ENCODE assay signal across 25 cellular contexts in genomic region chr11:94657629-94658028, GRCh38.
DNase-seq lines count a peak whose midpoint lies in the region; FAIRE-seq and TF ChIP-seq lines count a peak whose summit lies in the region.
"Had no signal": no experiment of that assay in that cellular context is flagged by ENCODE, and none has a peak within 500 bp of the region (broad histone marks: within the 10 kb centered on the region; RNA-seq: fewer than 3 reads in every experiment).

No MANE protein-coding gene starts in this region.

- peak overlapping the region; percentile 89 for H2BK5ac ChIP-seq in H1 (ENCODE audit: low read depth, low read length)

- H4K8ac ChIP-seq in H1 (ENCODE audit: extremely low read depth, insufficient read depth, low read length), result no peak overlapping the region

- H3K14ac ChIP-seq in H1 (ENCODE audit: insufficient read length), result no peak overlapping the region

- H3K56ac ChIP-seq in H1 (replicated peaks; ENCODE audit: insufficient read length, low read depth, low read length), result no peak overlapping the region

- H3K27me3 ChIP-seq in HUES48 (ENCODE audit: control insufficient read depth, insufficient read depth, low read length) (no peaks in the 10 kb centered on the region), H1 (replicated peaks in 1 of 4; ENCODE audit: control insufficient read depth in 3 of 4, extremely low read depth in 1 of 4, insufficient read depth in 3 of 4, low read length in 3 of 4) (no peaks in the 10 kb centered on the region), prostate gland (replicated peaks; ENCODE audit: insufficient read depth) (no peaks in the 10 kb centered on the region)
- H3K27me3 ChIP-seq: SJSA1 had no signal

- peak overlapping the region; percentile 94; the same call in 1 of the 2 replicates for H3K18ac ChIP-seq in H1 (ENCODE audit: extremely low read depth, low read length)

- no peak for DNase-seq in H1 (ENCODE audit: low read depth in 1 of 2, low spot score in 2 of 2)
- DNase-seq in prostate gland (ENCODE audit: low spot score), result no peak
- no peak for DNase-seq in 8988T
- DNase-seq in epidermal melanocyte (ENCODE audit: insufficient read length, low spot score), result no peak
- DNase-seq in foreskin melanocyte, result no peak
- no peak for DNase-seq in cerebellar cortex (ENCODE audit: low spot score)
- DNase-seq: CD8-positive, alpha-beta memory T cell; DMS 273 treated with DMSO at 0.1 percent for 48 hours; DND-41; HFFc6; NCI-H1048; NCI-H1417; NCI-H1694; NCI-H2029 treated with DMSO at 0.1 percent for 48 hours; NCI-H2227 treated with DMSO at 0.1 percent for 48 hours; NCI-H526 treated with DMSO at 0.1 percent for 48 hours; Right ventricle myocardium superior; RPMI8226 had no signal

- peak overlapping the region in 1 of 2 experiments; percentile 49; a peak in 1 of 4 replicates for H3K4me2 ChIP-seq in H1 (ENCODE audit: insufficient read depth in 1 of 2, low read depth in 2 of 2, low read length in 2 of 2)
- H3K4me2 ChIP-seq: A549 had no signal

- CTCF ChIA-PET in H1 (lab: Charles Lee; ENCODE audit: partially characterized antibody), result interaction anchor here (0.9 to 2.1 kb wide), 2 partner anchors 21 to 84 kb away, joined by 3 to 7 read pairs; no protein-coding TSS in a partner anchor

- intact Hi-C loops in prostate gland (cut with DNase I), result no loop called here

- no peaks in the 10 kb centered on the region for H3K79me1 ChIP-seq in H1 (ENCODE audit: low read depth, low read length)

- POLR2A ChIA-PET in H1 (lab: Charles Lee; ENCODE audit: partially characterized antibody), result interaction anchor here (0.6 to 11.5 kb wide), 10 partner anchors 10 to 83 kb away, joined by 3 to 167 read pairs (median 12); no protein-coding TSS in a partner anchor

- WGBS in H1 (ENCODE audit: extremely low coverage in 1 of 2, insufficient coverage in 1 of 2, insufficient read length in 1 of 2, insufficient replicate concordance in 2 of 2, low coverage in 1 of 2, low lambda C conversion rate in 2 of 2, missing lambda C conversion rate in 1 of 2), 2 experiments, result 91% methylated on average over 3 of the region's 3 CpGs; no CpG with 5 or more reads in 1 of the 2 experiments
- 83% methylated on average over 3 of the region's 3 CpGs for WGBS in prostate gland

- no peaks in the 10 kb centered on the region for H3K23me2 ChIP-seq in H1 (ENCODE audit: low read depth, low read length)

- H4K20me1 ChIP-seq in H1 (replicated peaks in 1 of 2; ENCODE audit: control insufficient read depth in 1 of 2, insufficient read depth in 2 of 2, low read length in 2 of 2), result no peaks in the 10 kb centered on the region

- no peak; a peak in 1 of 3 replicates for TF ChIP-seq POLR2A in H1 (IDR thresholded peaks at IDR 0.05; ENCODE audit: control extremely low read depth in 1 of 2, low read depth in 2 of 2, low read length in 2 of 2)
- TF ChIP-seq POLR2A in prostate gland (IDR thresholded peaks at IDR 0.05), result no peak

- H3K79me2 ChIP-seq in H1 (ENCODE audit: control insufficient read depth in 1 of 2, insufficient read depth in 2 of 2, low read length in 2 of 2), result peaks cover 0 to 26% of the 10 kb centered on the region in 2 experiments; a peak in 2 of 4 replicates

- no peak overlapping the region for H4K5ac ChIP-seq in H1 (ENCODE audit: insufficient read length, low read depth, low read length)

- H3K4me1 ChIP-seq in HUES48 (ENCODE audit: control insufficient read depth, insufficient read depth, low read length) (peaks cover 32% of the 10 kb centered on the region), H1 (replicated peaks in 1 of 4; ENCODE audit: control insufficient read depth in 3 of 4, insufficient read depth in 4 of 4, low read length in 3 of 4) (peaks cover 0 to 30% (median 15%) of the 10 kb centered on the region in 4 experiments; a peak in 6 of 7 replicates), prostate gland (replicated peaks) (no peaks in the 10 kb centered on the region)
- H3K4me1 ChIP-seq: A549, HAP-1, SJSA1 had no signal

- peak overlapping the region; percentile 55; the same call in 1 of the 2 replicates for H2BK12ac ChIP-seq in H1 (ENCODE audit: low read depth, low read length)

- peak overlapping the region; percentile 48 for H4K91ac ChIP-seq in H1 (replicated peaks; ENCODE audit: insufficient read length, low read length)

- TF ChIP-seq RAD21 in H1 (IDR thresholded peaks at IDR 0.05 in 1 of 2, conservative IDR thresholded peaks at IDR 0.05 in 1 of 2; ENCODE audit: low read depth in 2 of 2, low read length in 2 of 2), result no peak

- TF ChIP-seq EP300 in H1 (IDR thresholded peaks at IDR 0.05; ENCODE audit: borderline replicate concordance in 1 of 2, low read depth in 2 of 2, low read length in 2 of 2), result no peak

- H3K9ac ChIP-seq in HUES48 (ENCODE audit: low read depth, low read length), result peak overlapping the region; percentile 9; the same call in 1 of the 2 replicates
- no peak overlapping the region; a peak in 1 of 7 replicates for H3K9ac ChIP-seq in H1 (replicated peaks in 1 of 4; ENCODE audit: extremely low read depth in 1 of 4, low read depth in 3 of 4, low read length in 3 of 4)

- no peak overlapping the region for H3K23ac ChIP-seq in H1 (ENCODE audit: insufficient read length)

- H3K36me3 ChIP-seq in HUES48 (ENCODE audit: control insufficient read depth, insufficient read depth, low read length), result peaks cover 6% of the 10 kb centered on the region
- peaks cover 0 to 20% (median 6%) of the 10 kb centered on the region in 4 experiments; a peak in 5 of 8 replicates for H3K36me3 ChIP-seq in H1 (ENCODE audit: control insufficient read depth in 2 of 4, insufficient read depth in 4 of 4, low read length in 3 of 4)
- H3K36me3 ChIP-seq in prostate gland, result no peaks in the 10 kb centered on the region
- H3K36me3 ChIP-seq: HAP-1, SJSA1 had no signal

- H3K9me3 ChIP-seq in HUES48 (ENCODE audit: control insufficient read depth, insufficient read depth, low read length) (0 out of 2 replicates have a peak, but pooled peaks cover 3% of the 10 kb centered on the region), H1 (ENCODE audit: insufficient read depth in 2 of 2, low read depth in 1 of 2, low read length in 1 of 2) (no peaks in the 10 kb centered on the region), prostate gland (no peaks in the 10 kb centered on the region)
- H3K9me3 ChIP-seq: A549, HAP-1, SJSA1 had no signal

- FAIRE-seq in H1 (lab: Jason Lieb, UNC), result no peak
- FAIRE-seq: A549, GM12892, GM19239 had no signal

- peak overlapping the region; percentile 96 for H2AK5ac ChIP-seq in H1 (ENCODE audit: low read depth, low read length)

- peak overlapping the region; percentile 88; the same call in 1 of the 2 replicates for H3K27ac ChIP-seq in C4-2B
- peak overlapping the region; percentile 84 for H3K27ac ChIP-seq in HUES48 (ENCODE audit: low read depth, low read length)
- H3K27ac ChIP-seq in H1 (ENCODE audit: low read depth, low read length), result peak overlapping the region; percentile 27; the same call in 1 of the 2 replicates
- peak overlapping the region; percentile 7 to 76 for H3K27ac ChIP-seq in prostate gland
- H3K27ac ChIP-seq: A549, SJSA1 had no signal

- H2BK20ac ChIP-seq in H1 (ENCODE audit: low read length), result peak overlapping the region; percentile 40; the same call in 1 of the 2 replicates

- no peak for TF ChIP-seq CTCF in C4-2B (conservative IDR thresholded peaks at IDR 0.05)
- no peak for TF ChIP-seq CTCF in H1 (IDR thresholded peaks at IDR 0.05; ENCODE audit: control extremely low read depth in 1 of 3, insufficient read depth in 1 of 3, low read depth in 1 of 3, low read length in 3 of 3)
- TF ChIP-seq CTCF in prostate gland (IDR thresholded peaks at IDR 0.05), result no peak

- H3K4ac ChIP-seq in H1 (replicated peaks; ENCODE audit: insufficient read length, low read depth, low read length), result no peak overlapping the region

- H3K4me3 ChIP-seq in HUES48 (ENCODE audit: low read depth, low read length), result no peak overlapping the region
- no peak overlapping the region for H3K4me3 ChIP-seq in H1 (ENCODE audit: extremely low read depth in 1 of 4, insufficient read depth in 2 of 4, low read depth in 3 of 4, low read length in 4 of 4)
- H3K4me3 ChIP-seq in prostate gland, result no peak overlapping the region
- H3K4me3 ChIP-seq: A549, HAP-1, SJSA1 had no signal

- peak overlapping the region; percentile 8 for H2BK120ac ChIP-seq in H1 (replicated peaks; ENCODE audit: low read depth, low read length)

- peak overlapping the region; percentile 2; the same call in 1 of the 2 replicates for H2BK15ac ChIP-seq in H1 (ENCODE audit: low read length)

- H2AFZ ChIP-seq in H1 (ENCODE audit: low read length), result no peak overlapping the region

TF ChIP-seq in H1, 55 proteins besides CTCF, POLR2A, EP300 and RAD21:
- TF ChIP-seq SUZ12 (IDR thresholded peaks at IDR 0.05; ENCODE audit: low read length), result no peak
- peak; percentile 65; the same call in 1 of the 2 replicates for TF ChIP-seq POLR2AphosphoS5 (IDR thresholded peaks at IDR 0.05; ENCODE audit: low read depth, low read length)

Comparison
In these comparisons a context has a peak if more than half of its experiments do, and no peak if none do; other contexts are left out.
1. H3K27ac ChIP-seq: peak in every context shown above with its lines; median percentile 88 in C4-2B; 84 in HUES48; 42 in prostate gland; 27 in H1.